Comparison of ENCODE assay signal across 9 cellular contexts in the genomic region with DNA sequence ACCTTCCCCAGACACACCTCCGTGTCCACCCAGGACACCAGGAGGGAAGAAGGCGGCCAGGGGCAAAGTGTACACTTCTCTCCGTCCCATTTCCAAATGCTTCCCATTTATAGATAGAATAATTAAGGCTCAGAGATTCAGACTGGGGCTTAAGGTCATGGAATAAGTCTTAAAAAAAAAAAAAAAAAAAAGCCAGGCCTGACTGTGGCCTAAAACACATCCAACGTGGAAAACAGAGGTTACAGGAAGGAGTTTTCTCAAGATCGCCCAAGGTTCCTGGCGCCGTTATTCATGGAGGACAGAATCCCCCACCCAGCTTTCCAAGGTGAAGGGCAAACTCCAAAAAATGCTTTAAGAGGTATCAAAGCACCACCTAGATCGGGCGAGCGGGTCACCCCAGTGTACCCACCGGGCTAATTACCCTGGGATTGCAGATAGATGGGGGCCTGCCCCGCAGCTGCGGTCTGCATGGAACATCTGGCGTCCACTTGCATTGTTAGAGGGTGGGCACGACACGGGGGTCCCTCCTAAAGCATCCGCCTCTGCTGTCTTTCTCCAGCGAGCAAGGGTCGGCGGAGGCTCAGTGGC. TPM values are rescaled to one million over a fixed set of nuclear protein-coding genes. Genes with fewer than 3 reads are reported as not detected.
A peak's percentile ranks its signal among the peaks of the same experiment; 100 is the strongest.
DNase-seq lines count a peak whose midpoint lies in the region; ATAC-seq and TF ChIP-seq lines count a peak whose summit lies in the region.
"Had no signal": no experiment of that assay in that cellular context is flagged by ENCODE, and none has a peak within 500 bp of the region (broad histone marks: within the 10 kb centered on the region; RNA-seq: fewer than 3 reads in every experiment).

No MANE protein-coding gene starts in this region.

- intact Hi-C loops in dorsolateral prefrontal cortex (cut with DNase I) = no loop called here

- POLR2A ChIA-PET in BJ (lab: Charles Lee) = interaction anchor here (1.5 kb wide), 1 partner anchor 21 kb away, joined by 4 read pairs; no protein-coding TSS in a partner anchor

- CTCF ChIA-PET in BJ (lab: Yijun Ruan, JAX) = interaction anchor here (1.0 to 7.3 kb wide), 4 partner anchors 18 to 57 kb away, joined by 3 to 64 read pairs (median 4); no protein-coding TSS in a partner anchor

- peaks cover 13% of the 10 kb centered on the region for H3K36me3 ChIP-seq in BJ (ENCODE audit: control insufficient read depth, insufficient read depth, low read length)

- H3K9me3 Mint-ChIP-seq in nephron = no peaks in the 10 kb centered on the region

- H3K27ac Mint-ChIP-seq in nephron = peak overlapping the region in 2 of 3 experiments; percentile 60 to 86

- TF ChIP-seq CTCF in BJ (IDR thresholded peaks at IDR 0.05; ENCODE audit: insufficient read depth, low read depth, low read length) = no peak
- no peak for TF ChIP-seq CTCF in NB4 (IDR thresholded peaks at IDR 0.05; ENCODE audit: low read depth, low read length)
- TF ChIP-seq CTCF in dorsolateral prefrontal cortex (IDR thresholded peaks at IDR 0.05 in 54 of 56, conservative IDR thresholded peaks at IDR 0.05 in 2 of 56; ENCODE audit: low read depth in 1 of 56, partially characterized antibody in 56 of 56) = no peak
- no peak for TF ChIP-seq CTCF in nephron (IDR thresholded peaks at IDR 0.05; ENCODE audit: unreplicated experiment in 3 of 3)

- H3K4me1 Mint-ChIP-seq in nephron = peaks cover 26% of the 10 kb centered on the region

- H3K27me3 ChIP-seq in BJ (ENCODE audit: control insufficient read depth, insufficient read depth, low read length) (no peaks in the 10 kb centered on the region), dorsolateral prefrontal cortex (no peaks in the 10 kb centered on the region)

- H3K27ac ChIP-seq in dorsolateral prefrontal cortex = peak overlapping the region in 57 of 59 donors; percentile 33 to 96 (median 89)

- peak overlapping the region; percentile 66 for H3K4me3 ChIP-seq in BJ (ENCODE audit: low read depth, low read length)
- H3K4me3 ChIP-seq in NB4 (ENCODE audit: low read depth, low read length) = peak overlapping the region; percentile 83
- peak overlapping the region in 58 of 59 donors; percentile 23 to 87 (median 72) for H3K4me3 ChIP-seq in dorsolateral prefrontal cortex

- peak; percentile 48 for TF ChIP-seq POLR2A in NB4 (IDR thresholded peaks at IDR 0.05; ENCODE audit: extremely low read depth, insufficient read length)

- no peak for DNase-seq in BJ (ENCODE audit: low read depth)
- DNase-seq in NB4 (ENCODE audit: low read depth) = no peak
- DNase-seq in dorsolateral prefrontal cortex = no peak
- DNase-seq in NCI-H2029 (lab: John Stamatoyannopoulos, UW) = no peak
- no peak for DNase-seq in NCI-H1694 treated with DMSO at 0.1 percent for 48 hours (lab: John Stamatoyannopoulos, UW)
- DNase-seq: NCI-H2081 treated with DMSO at 0.1 percent for 48 hours had no signal

- no peaks in the 10 kb centered on the region for H3K27me3 Mint-ChIP-seq in nephron (ENCODE audit: low read depth)

- no peaks in the 10 kb centered on the region for H3K36me3 Mint-ChIP-seq in nephron (ENCODE audit: low read depth)

- H3K4me3 Mint-ChIP-seq in nephron = peak overlapping the region; percentile 95 to 97 (median 96)

- no peak for ATAC-seq in HG03039 (IDR thresholded peaks at IDR 0.05; ENCODE audit: unreplicated experiment)
- ATAC-seq in GM18909 (IDR thresholded peaks at IDR 0.05; ENCODE audit: poor library complexity, unreplicated experiment) = no peak

RNA-seq across cellular contexts. Expression of a gene that starts 36.1 kb away (rescaled TPM):
- 0.20 and 0.55 TPM in 2 replicates for polyA plus RNA-seq in BJ (2011; rRNA removed)
- 0.52 TPM in 1 of 2 replicates, not detected in the other for polyA minus RNA-seq in BJ (2011; rRNA and poly(A)+ RNA removed)
- total RNA-seq in dorsolateral prefrontal cortex = 10 to 100 TPM in 110 of 120 experiments, 1 to 10 TPM in 10; 4.1 to 33.8 (median 17.0) TPM

RNA-seq across cellular contexts. Expression of a gene that starts 45.6 kb away (rescaled TPM):
- 4.0 and 5.7 TPM in 2 replicates for polyA plus RNA-seq in BJ (2011; rRNA removed)
- 7.2 and 8.6 TPM in 2 replicates for polyA minus RNA-seq in BJ (2011; rRNA and poly(A)+ RNA removed)
- 1 to 10 TPM; 4.0 to 10.0 (median 6.6) TPM for total RNA-seq in dorsolateral prefrontal cortex
